In genomic region chr21:44326272-44326647, GRCh38 we compare ENCODE assay signal across 8 cellular contexts. TPM values are rescaled to one million over a fixed set of nuclear protein-coding genes. Genes with fewer than 3 reads are reported as not detected.
"Had no signal": no experiment of that assay in that cellular context is flagged by ENCODE, and none has a peak within 500 bp of the region (broad histone marks: within the 10 kb centered on the region; RNA-seq: fewer than 3 reads in every experiment).

No MANE protein-coding gene starts in this region.

- FAIRE-seq: G401.6, GM12891, GM12892, GM18507, GM19239 had no signal

- DNase-seq: GDM1, GF-D8 had no signal

RNA-seq across cellular contexts. Expression of gene TRPM2, which starts 27.2 kb away (rescaled TPM):
- total RNA-seq: G401 had no signal
